20 cellular contexts compared by ENCODE assay signal in genomic region chr16:1034230-1035065, GRCh38. TPM values are rescaled to one million over a fixed set of nuclear protein-coding genes. Genes with fewer than 3 reads are reported as not detected.
DNase-seq lines count a peak whose midpoint lies in the region; ATAC-seq lines count a peak whose summit lies in the region.
"Had no signal": no experiment of that assay in that cellular context is flagged by ENCODE, and none has a peak within 500 bp of the region (broad histone marks: within the 10 kb centered on the region; RNA-seq: fewer than 3 reads in every experiment).

No MANE protein-coding gene starts in this region.

- no peaks in the 10 kb centered on the region for H3K79me1 ChIP-seq in trophoblast cell (ENCODE audit: low read length)

- no peak overlapping the region for H4K8ac ChIP-seq in trophoblast cell (ENCODE audit: low read depth, low read length)

- no peak overlapping the region for H2BK5ac ChIP-seq in trophoblast cell (ENCODE audit: low read depth, low read length, poor library complexity)

- H3K79me2 ChIP-seq in trophoblast cell (ENCODE audit: control insufficient read depth, insufficient read depth, low read length, poor library complexity), result no peaks in the 10 kb centered on the region

- no peak overlapping the region for H3K4me2 ChIP-seq in trophoblast cell (ENCODE audit: low read length)
- H3K4me2 ChIP-seq: BLaER1 had no signal

- no CpG with 5 or more reads among the region's 6 CpGs for WGBS in trophoblast cell (ENCODE audit: extremely low coverage, insufficient coverage, insufficient read length)
- 69 to 71% methylated on average over 6 of the region's 6 CpGs for WGBS in aorta, 2 donors

- no peak overlapping the region for H2BK120ac ChIP-seq in trophoblast cell (ENCODE audit: insufficient read depth, low read length, poor library complexity)

- no peaks in the 10 kb centered on the region for H3K36me3 ChIP-seq in trophoblast cell (ENCODE audit: control insufficient read depth in 1 of 2, insufficient read depth in 2 of 2, low read length in 2 of 2)
- no peaks in the 10 kb centered on the region for H3K36me3 ChIP-seq in aorta (ENCODE audit: control insufficient read depth in 1 of 2, insufficient read depth in 2 of 2, low read length in 1 of 2)
- H3K36me3 ChIP-seq: BLaER1, Peyer's patch had no signal

- DNase-seq in hippocampal formation (lab: John Stamatoyannopoulos, UW) (peak; percentile 62 to 83), trophoblast cell (no peak), cardiac septum (ENCODE audit: low spot score) (no peak), aorta (no peak)
- DNase-seq: CD4-positive, alpha-beta T cell; COR-L47; DMS79; H7; Karpas-422; NCI-H1694; NCI-H2081; NCI-H2171 treated with DMSO at 0.1 percent for 48 hours; NCI-H524 treated with DMSO at 0.1 percent for 48 hours; NCI-H82; Peyer's patch had no signal

- H3K27ac ChIP-seq in angular gyrus (ENCODE audit: low read depth, low read length) (peak overlapping the region; percentile 89), trophoblast cell (ENCODE audit: low read depth, low read length) (no peak overlapping the region), aorta (ENCODE audit: low read depth in 1 of 2, low read length in 2 of 2) (no peak overlapping the region)
- H3K27ac ChIP-seq: BLaER1, Peyer's patch had no signal

- H4K12ac ChIP-seq in trophoblast cell (ENCODE audit: low read depth, low read length), result no peak overlapping the region

- no peak overlapping the region for H2AFZ ChIP-seq in trophoblast cell (ENCODE audit: insufficient read depth, low read length, poor library complexity)

- no peak overlapping the region for H2BK12ac ChIP-seq in trophoblast cell (ENCODE audit: low read length)

- intact Hi-C loops in cardiac septum (cut with DNase I), result no loop called here
- intact Hi-C loops in aorta (cut with DNase I), result no loop called here

- H3K18ac ChIP-seq in trophoblast cell (ENCODE audit: low read length), result no peak overlapping the region

- H3K9me3 ChIP-seq in trophoblast cell (ENCODE audit: insufficient read depth, low read depth, low read length) (peaks cover 29% of the 10 kb centered on the region), aorta (ENCODE audit: control insufficient read depth, low read length) (no peaks in the 10 kb centered on the region)
- H3K9me3 ChIP-seq: Peyer's patch had no signal

- H3K4ac ChIP-seq in trophoblast cell (ENCODE audit: low read depth, low read length), result no peak overlapping the region

- no peak overlapping the region for H4K91ac ChIP-seq in trophoblast cell (ENCODE audit: low read depth, low read length)

- H3K4me3 ChIP-seq in trophoblast cell (ENCODE audit: low read depth, low read length), result peak overlapping the region; percentile 18
- no peak overlapping the region for H3K4me3 ChIP-seq in aorta (ENCODE audit: low read length in 2 of 2)
- H3K4me3 ChIP-seq: BLaER1, Peyer's patch had no signal

- no peak overlapping the region for H2AK5ac ChIP-seq in trophoblast cell (ENCODE audit: low read length)

- H3K23ac ChIP-seq in trophoblast cell (ENCODE audit: low read length), result no peak overlapping the region

- H3K27me3 ChIP-seq in trophoblast cell (ENCODE audit: insufficient read depth, low read length) (no peaks in the 10 kb centered on the region), aorta (ENCODE audit: control insufficient read depth in 1 of 2, insufficient read depth in 2 of 2, low read length in 1 of 2) (no peaks in the 10 kb centered on the region)
- H3K27me3 ChIP-seq: Peyer's patch had no signal

- no peak overlapping the region for H3K9ac ChIP-seq in trophoblast cell (ENCODE audit: low read length)
- H3K9ac ChIP-seq: BLaER1 had no signal

- ATAC-seq in HG03095 (IDR thresholded peaks at IDR 0.05; ENCODE audit: unreplicated experiment), result no peak
- ATAC-seq in HG02870 (IDR thresholded peaks at IDR 0.05; ENCODE audit: unreplicated experiment), result no peak
- ATAC-seq in aorta (ENCODE audit: low FRiP score), result no peak

- no peak overlapping the region for H3K14ac ChIP-seq in trophoblast cell (ENCODE audit: low read length)

- H3K4me1 ChIP-seq in trophoblast cell (ENCODE audit: control insufficient read depth in 1 of 2, insufficient read depth in 2 of 2, low read length in 2 of 2) (peaks cover 3 to 4% of the 10 kb centered on the region in 2 experiments), aorta (ENCODE audit: control insufficient read depth in 1 of 2, insufficient read depth in 2 of 2, low read length in 2 of 2) (no peaks in the 10 kb centered on the region)
- H3K4me1 ChIP-seq: Peyer's patch had no signal

RNA-seq across cellular contexts. Expression of gene SSTR5, which starts 38.1 kb away (rescaled TPM):
- 0.03 and 0.06 TPM in 2 replicates for polyA plus RNA-seq in trophoblast cell (2013)
- total RNA-seq in cardiac septum (0.57 TPM), aorta (under 1 TPM in 1 of 2 donors, not detected in 1; 0.26 TPM)
- under 1 TPM; 0.49 to 0.75 TPM for polyA plus RNA-seq in aorta
- total RNA-seq: CD4-positive, alpha-beta T cell; M059J had no signal

RNA-seq across cellular contexts. Expression of gene SOX8, which starts 52.9 kb away (rescaled TPM):
- 1.9 and 2.1 TPM in 2 replicates for polyA plus RNA-seq in trophoblast cell (2013)
- total RNA-seq in cardiac septum (1.8 TPM), aorta (1 to 10 TPM; 2.2 to 7.0 TPM)
- 1 to 10 TPM; 1.0 to 5.7 TPM for polyA plus RNA-seq in aorta
- total RNA-seq: M059J had no signal

Comparison
In these comparisons a context has a peak if more than half of its experiments do, and no peak if none do; other contexts are left out.
1. DNase-seq: peak in hippocampal formation (2 of 2); none in trophoblast cell (0 of 2), cardiac septum (single experiment) and aorta (0 of 2).